In genomic region chr19:48715276-48715675, GRCh38 we compare ENCODE assay signal across 6 cellular contexts. TPM values are rescaled to one million over a fixed set of nuclear protein-coding genes. Genes with fewer than 3 reads are reported as not detected.
A peak's percentile ranks its signal among the peaks of the same experiment; 100 is the strongest.
DNase-seq lines count a peak whose midpoint lies in the region; ATAC-seq and TF ChIP-seq lines count a peak whose summit lies in the region.

No MANE protein-coding gene starts in this region.

- POLR2A ChIA-PET in A673 (lab: Charles Lee; ENCODE audit: low non-redundant PET): interaction anchor here (0.6 kb wide), 1 partner anchor 179 kb away, joined by 3 read pairs; no protein-coding TSS in a partner anchor
- POLR2A ChIA-PET in Panc1 (lab: Charles Lee): interaction anchor here (0.6 kb wide), 1 partner anchor 55 kb away, joined by 3 read pairs; no protein-coding TSS in a partner anchor

- BruUV-seq in A673 (replicated peaks; lab: Mats Ljungman, UMichigan) (no TSS peak), Panc1 (replicated peaks; lab: Mats Ljungman, UMichigan) (no TSS peak)

- peak overlapping the region; percentile 66 for H3K4me3 ChIP-seq in A673 (ENCODE audit: low read depth, low read length, poor library complexity, severe bottlenecking)
- peak overlapping the region; percentile 61 to 66 for H3K4me3 ChIP-seq in Panc1 (ENCODE audit: low read depth in 2 of 2, low read length in 2 of 2)
- peak overlapping the region; percentile 81; the same call in 1 of the 2 replicates for H3K4me3 ChIP-seq in iPS-20b (ENCODE audit: low read length)

- no peak overlapping the region for H3K9ac ChIP-seq in iPS-20b (ENCODE audit: low read depth, low read length)

- H3K36me3 ChIP-seq in A673 (ENCODE audit: insufficient read depth, low read length, poor library complexity, severe bottlenecking) (no peaks in the 10 kb centered on the region), Panc1 (ENCODE audit: control insufficient read depth, insufficient read depth, low read length) (no peaks in the 10 kb centered on the region; the same call in 1 of the 2 replicates), iPS-20b (ENCODE audit: insufficient read depth, low read depth, low read length) (no peaks in the 10 kb centered on the region)

- DNase-seq in A673 (ENCODE audit: low spot score) (no peak), Panc1 (ENCODE audit: low read depth, low spot score) (no peak), NCI-H1092 treated with DMSO at 0.1 percent for 48 hours (lab: John Stamatoyannopoulos, UW) (no peak), NCI-H1694 (lab: John Stamatoyannopoulos, UW) (no peak), kidney glomerular epithelial cell (lab: John Stamatoyannopoulos, UW) (no peak)

- ATAC-seq in Panc1: no peak

- TF ChIP-seq CTCF in A673 (conservative IDR thresholded peaks at IDR 0.05; ENCODE audit: low read depth, low read length) (no peak), Panc1 (IDR thresholded peaks at IDR 0.05) (no peak)

- peaks cover 33% of the 10 kb centered on the region for H3K4me1 ChIP-seq in A673 (ENCODE audit: insufficient read depth, low read length, poor library complexity, severe bottlenecking)
- H3K4me1 ChIP-seq in Panc1 (ENCODE audit: control insufficient read depth, insufficient read depth, low read length): no peaks in the 10 kb centered on the region; the same call in 1 of the 2 replicates
- H3K4me1 ChIP-seq in iPS-20b (ENCODE audit: insufficient read depth, low read length): peaks cover 21% of the 10 kb centered on the region; the same call in 1 of the 2 replicates

- H3K9me3 ChIP-seq in A673 (ENCODE audit: low read depth, low read length, poor library complexity, severe bottlenecking): no peaks in the 10 kb centered on the region
- H3K9me3 ChIP-seq in Panc1 (ENCODE audit: control insufficient read depth, insufficient read depth, low read depth, low read length): no peaks in the 10 kb centered on the region
- no peaks in the 10 kb centered on the region for H3K9me3 ChIP-seq in iPS-20b (ENCODE audit: insufficient read depth, low read depth, low read length)

- in situ Hi-C loops in Panc1 (cut with HindIII; ENCODE audit: low pct_unique_long_range_greater_than_20kb, low sequenced_read_pairs): no loop called here

- intact Hi-C loops in A673 (cut with micrococcal nuclease; ENCODE audit: unreplicated experiment) (no loop called here), Panc1 (cut with micrococcal nuclease; ENCODE audit: unreplicated experiment) (no loop called here)

- CTCF ChIA-PET in A673 (lab: Charles Lee): no interaction called here
- CTCF ChIA-PET in Panc1 (lab: Charles Lee): no interaction called here

- H3K27me3 ChIP-seq in A673 (replicated peaks; ENCODE audit: insufficient read depth, low read depth, low read length, poor library complexity) (no peaks in the 10 kb centered on the region), Panc1 (ENCODE audit: control insufficient read depth, insufficient read depth, low read length) (no peaks in the 10 kb centered on the region), iPS-20b (ENCODE audit: insufficient read depth, low read length) (no peaks in the 10 kb centered on the region)

- peak overlapping the region; percentile 88 for H3K27ac ChIP-seq in A673 (ENCODE audit: low read depth, low read length, poor library complexity, severe bottlenecking)
- H3K27ac ChIP-seq in Panc1 (ENCODE audit: low read length): peak overlapping the region; percentile 91
- no peak overlapping the region for H3K27ac ChIP-seq in iPS-20b (ENCODE audit: low read length)

RNA-seq across cellular contexts. Expression of gene MAMSTR, which starts 4.2 kb away (rescaled TPM):
- total RNA-seq in A673 (2021): 4.7 and 5.9 TPM in 2 replicates
- 3.3 TPM for total RNA-seq in Panc1 (2021; ENCODE audit: unreplicated experiment)
- 5.8 TPM for polyA plus RNA-seq in Panc1 (2012; ENCODE audit: insufficient read length)

RNA-seq across cellular contexts. Expression of gene FUT2, which starts 19.5 kb away (rescaled TPM):
- total RNA-seq in A673 (2021) (not detected in 2 replicates), Panc1 (2021; ENCODE audit: unreplicated experiment) (0.08 TPM)
- 0.82 TPM for polyA plus RNA-seq in Panc1 (2012; ENCODE audit: insufficient read length)

RNA-seq across cellular contexts. Expression of gene RASIP1, which starts 25.1 kb away (rescaled TPM):
- total RNA-seq in A673 (2021) (3.8 and 5.0 TPM in 2 replicates), Panc1 (2021; ENCODE audit: unreplicated experiment) (0.41 TPM)
- 0.92 TPM for polyA plus RNA-seq in Panc1 (2012; ENCODE audit: insufficient read length)

RNA-seq across cellular contexts. Expression of gene IZUMO1, which starts 31.4 kb away (rescaled TPM):
- not detected in 2 replicates for total RNA-seq in A673 (2021)
- total RNA-seq in Panc1 (2021; ENCODE audit: unreplicated experiment): not detected
- polyA plus RNA-seq in Panc1 (2012; ENCODE audit: insufficient read length): not detected

RNA-seq across cellular contexts. Expression of gene FUT1, which starts 37.2 kb away (rescaled TPM):
- total RNA-seq in A673 (2021) (0.06 and 0.15 TPM in 2 replicates), Panc1 (2021; ENCODE audit: unreplicated experiment) (0.13 TPM)
- polyA plus RNA-seq in Panc1 (2012; ENCODE audit: insufficient read length): not detected
